Comparison of ENCODE assay signal across 23 cellular contexts in genomic region chr3:124530916-124531315, GRCh38.
"Had no signal": no experiment of that assay in that cellular context is flagged by ENCODE, and none has a peak within 500 bp of the region (broad histone marks: within the 10 kb centered on the region; RNA-seq: fewer than 3 reads in every experiment).

No MANE protein-coding gene starts in this region.

- FAIRE-seq: keratinocyte, urothelium cell line had no signal

- H3K27ac Mint-ChIP-seq: immature natural killer cell; naive thymus-derived CD4-positive, alpha-beta T cell; nephron progenitor cell; stimulated activated effector memory CD8-positive, alpha-beta T cell treated with anti-CD3 and anti-CD28 coated beads, Interleukin-12 subunit alpha, Interleukin-12 subunit beta, amount 100 ng/mL, for 72 hours; type B pancreatic cell had no signal

- H3K4me1 Mint-ChIP-seq: immature natural killer cell; naive thymus-derived CD4-positive, alpha-beta T cell; nephron progenitor cell; stimulated activated effector memory CD8-positive, alpha-beta T cell treated with anti-CD3 and anti-CD28 coated beads, Interleukin-12 subunit alpha, Interleukin-12 subunit beta, amount 100 ng/mL, for 72 hours had no signal

- H3K36me3 ChIP-seq: esophagus squamous epithelium, right lobe of liver, suprapubic skin, thyroid gland had no signal

- DNase-seq: dorsolateral prefrontal cortex; effector CD8-positive, alpha-beta T cell; esophagus squamous epithelium; foreskin fibroblast; immature natural killer cell; left colon; left ventricle myocardium superior; naive thymus-derived CD4-positive, alpha-beta T cell; nephron progenitor cell; psoas muscle; retina; right lobe of liver; stimulated activated CD4-positive, alpha-beta T cell treated with anti-CD3 and anti-CD28 coated beads, Interleukin-4, amount 100 ng/mL, for 1 hour; stimulated activated CD8-positive, alpha-beta memory T cell treated with anti-CD3 and anti-CD28 coated beads, Interleukin-4, amount 100 ng/mL, for 48 hours; stimulated activated naive CD8-positive, alpha-beta T cell treated with anti-CD3 and anti-CD28 coated beads, Interleukin-15, Interleukin-2, amounts not matched to agents 100 U/mL and 50 U/mL, for 24 hours; thyroid gland had no signal

- H3K4me3 Mint-ChIP-seq: immature natural killer cell; naive thymus-derived CD4-positive, alpha-beta T cell; nephron progenitor cell; stimulated activated effector memory CD8-positive, alpha-beta T cell treated with anti-CD3 and anti-CD28 coated beads, Interleukin-12 subunit alpha, Interleukin-12 subunit beta, amount 100 ng/mL, for 72 hours; type B pancreatic cell had no signal

- ATAC-seq: left colon; left ventricle myocardium superior; naive thymus-derived CD4-positive, alpha-beta T cell; stimulated activated effector memory CD8-positive, alpha-beta T cell treated with anti-CD3 and anti-CD28 coated beads, Interleukin-12 subunit alpha, Interleukin-12 subunit beta, amount 100 ng/mL, for 72 hours; stimulated activated naive CD8-positive, alpha-beta T cell treated with anti-CD3 and anti-CD28 coated beads, Interleukin-15, Interleukin-2, amounts not matched to agents 100 U/mL and 50 U/mL, for 24 hours had no signal

- H3K27ac ChIP-seq: coronary artery, esophagus squamous epithelium, psoas muscle, right lobe of liver, suprapubic skin, thyroid gland had no signal

- H3K9me3 ChIP-seq: esophagus squamous epithelium, psoas muscle, right lobe of liver, suprapubic skin, thyroid gland had no signal

- H3K4me3 ChIP-seq: coronary artery, dorsolateral prefrontal cortex, esophagus squamous epithelium, lung, psoas muscle, right lobe of liver, suprapubic skin, thyroid gland had no signal

- H3K4me1 ChIP-seq: esophagus squamous epithelium, psoas muscle, right lobe of liver, suprapubic skin, thyroid gland had no signal

- H3K27me3 ChIP-seq: dorsolateral prefrontal cortex, esophagus squamous epithelium, right lobe of liver, suprapubic skin, thyroid gland had no signal

- H3K27me3 Mint-ChIP-seq: type B pancreatic cell had no signal

- H3K9me3 Mint-ChIP-seq: immature natural killer cell, nephron progenitor cell, type B pancreatic cell had no signal

- H3K36me3 Mint-ChIP-seq: immature natural killer cell; stimulated activated effector memory CD8-positive, alpha-beta T cell treated with anti-CD3 and anti-CD28 coated beads, Interleukin-12 subunit alpha, Interleukin-12 subunit beta, amount 100 ng/mL, for 72 hours; type B pancreatic cell had no signal
